15 cellular contexts compared by ENCODE assay signal in the genomic region with DNA sequence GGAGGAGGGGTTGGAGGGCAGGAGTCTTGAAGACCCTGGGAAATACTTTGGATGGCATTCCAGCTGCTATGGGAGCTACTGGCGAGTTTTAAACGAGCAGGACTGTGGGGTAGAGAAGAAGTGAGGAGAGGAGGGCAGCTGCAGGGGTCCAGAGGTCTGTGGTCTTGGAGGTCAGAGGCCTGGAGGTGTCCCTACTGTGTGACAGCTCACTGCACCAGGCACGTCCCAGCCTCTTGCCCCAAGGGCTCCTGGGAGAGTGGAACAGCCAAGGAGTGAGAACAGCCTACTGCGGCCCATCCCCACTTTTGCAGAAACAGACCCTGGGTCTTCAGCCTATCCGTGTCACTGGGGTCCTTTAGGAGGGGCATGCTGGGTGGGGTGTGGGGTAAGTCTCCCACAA. TPM values are rescaled to one million over a fixed set of nuclear protein-coding genes. Genes with fewer than 3 reads are reported as not detected.
DNase-seq lines count a peak whose midpoint lies in the region; ATAC-seq, FAIRE-seq and TF ChIP-seq lines count a peak whose summit lies in the region.
"Had no signal": no experiment of that assay in that cellular context is flagged by ENCODE, and none has a peak within 500 bp of the region (broad histone marks: within the 10 kb centered on the region; RNA-seq: fewer than 3 reads in every experiment).

No MANE protein-coding gene starts in this region.

- TF ChIP-seq EP300 in K562 (IDR thresholded peaks at IDR 0.05; ENCODE audit: low read length): no peak

- H3K4me2 ChIP-seq in BLaER1 (peak overlapping the region; percentile 97), K562 (ENCODE audit: insufficient read depth, low read length) (no peak overlapping the region), neural progenitor cell (no peak overlapping the region)

- DNase-seq in CD4-positive, alpha-beta T cell: no peak
- no peak for DNase-seq in K562 (ENCODE audit: extremely low read depth in 1 of 4, low spot score in 3 of 4)
- DNase-seq in neural progenitor cell (ENCODE audit: low spot score): no peak
- no peak for DNase-seq in GM10266 (ENCODE audit: extremely low spot score)
- DNase-seq in activated naive CD8-positive, alpha-beta T cell treated with anti-CD3 and anti-CD28 coated beads for 36 hours: no peak
- DNase-seq: CD8-positive, alpha-beta memory T cell; COR-L47; DMS 273 treated with DMSO at 0.1 percent for 48 hours; DMS53; DND-41; EL; GOT3; H9 had no signal

- H3K27ac ChIP-seq in BLaER1: no peak overlapping the region
- no peak overlapping the region for H3K27ac ChIP-seq in CD4-positive, alpha-beta T cell (ENCODE audit: low read depth, low read length)
- H3K27ac ChIP-seq in K562 (ENCODE audit: extremely low read depth, low read depth, low read length): no peak overlapping the region
- no peak overlapping the region for H3K27ac ChIP-seq in neural progenitor cell

- H3K4me1 Mint-ChIP-seq in CD4-positive, alpha-beta T cell (ENCODE audit: low read depth): peaks cover 20% of the 10 kb centered on the region
- H3K4me1 Mint-ChIP-seq in neural progenitor cell: peaks cover 16% of the 10 kb centered on the region
- peaks cover 9% of the 10 kb centered on the region for H3K4me1 Mint-ChIP-seq in activated naive CD8-positive, alpha-beta T cell treated with anti-CD3 and anti-CD28 coated beads for 36 hours

- intact Hi-C loops in CD4-positive, alpha-beta T cell (cut with DNase I, micrococcal nuclease): loop anchor here (5.0 to 10.0 kb wide), 2 partner anchors 64 to 67 kb away; no protein-coding TSS in a partner anchor
- intact Hi-C loops in K562 (cut with micrococcal nuclease): no loop called here

- H3K4me3 ChIP-seq in BLaER1: no peak overlapping the region
- no peak overlapping the region for H3K4me3 ChIP-seq in K562
- H3K4me3 ChIP-seq in neural progenitor cell: no peak overlapping the region

- no peak overlapping the region for H3K4me3 Mint-ChIP-seq in CD4-positive, alpha-beta T cell
- H3K4me3 Mint-ChIP-seq in neural progenitor cell: peak overlapping the region; percentile 4
- H3K4me3 Mint-ChIP-seq in activated naive CD8-positive, alpha-beta T cell treated with anti-CD3 and anti-CD28 coated beads for 36 hours: no peak overlapping the region
- H3K4me3 Mint-ChIP-seq: H9 had no signal

- no peak for FAIRE-seq in K562 (lab: Jason Lieb, UNC)

- CTCF ChIA-PET in CD4-positive, alpha-beta T cell (lab: Charles Lee): no interaction called here
- CTCF ChIA-PET in K562 (lab: Yijun Ruan, JAX; ENCODE audit: low intra/inter-chr PET ratio): no interaction called here

- H3K79me2 ChIP-seq in K562 (ENCODE audit: control insufficient read depth, insufficient read depth, low read length) (peaks cover 8% of the 10 kb centered on the region; the same call in 2 of the 3 replicates), neural progenitor cell (ENCODE audit: low read depth) (no peaks in the 10 kb centered on the region)

- no TSS peak for BruUV-seq in K562 (replicated peaks; lab: Mats Ljungman, UMichigan)

- H2AFZ ChIP-seq in K562 (ENCODE audit: low read depth, low read length) (no peak overlapping the region), neural progenitor cell (replicated peaks) (no peak overlapping the region)

- H3K27me3 Mint-ChIP-seq in CD4-positive, alpha-beta T cell: peaks cover 5% of the 10 kb centered on the region
- peaks cover 29% of the 10 kb centered on the region for H3K27me3 Mint-ChIP-seq in neural progenitor cell (ENCODE audit: insufficient read depth, low read depth)
- peaks cover 13% of the 10 kb centered on the region for H3K27me3 Mint-ChIP-seq in activated naive CD8-positive, alpha-beta T cell treated with anti-CD3 and anti-CD28 coated beads for 36 hours

- no peaks in the 10 kb centered on the region for H3K27me3 ChIP-seq in BLaER1
- no peaks in the 10 kb centered on the region for H3K27me3 ChIP-seq in CD4-positive, alpha-beta T cell (ENCODE audit: control insufficient read depth, insufficient read depth, low read length)
- no peaks in the 10 kb centered on the region for H3K27me3 ChIP-seq in K562 (ENCODE audit: control insufficient read depth in 2 of 2, insufficient read depth in 2 of 2, low read length in 2 of 2)
- H3K27me3 ChIP-seq in neural progenitor cell: peaks cover 51% of the 10 kb centered on the region

- POLR2A ChIA-PET in CD4-positive, alpha-beta T cell (lab: Charles Lee): interaction anchor here (1.4 to 11.6 kb wide), 2 partner anchors 13 to 50 kb away, joined by 3 to 178 read pairs; no protein-coding TSS in a partner anchor
- POLR2A ChIA-PET in K562 (lab: Yijun Ruan, JAX): interaction anchor here (1.4 to 1.7 kb wide), 5 partner anchors 9 to 34 kb away, joined by 3 to 6 read pairs (median 3); no protein-coding TSS in a partner anchor

- no peak for TF ChIP-seq POLR2A in K562 (conservative IDR thresholded peaks at IDR 0.05)

- H3K9ac ChIP-seq in BLaER1: no peak overlapping the region
- no peak overlapping the region for H3K9ac ChIP-seq in K562 (ENCODE audit: insufficient read depth in 1 of 2, low read depth in 2 of 2, low read length in 2 of 2)
- H3K9ac ChIP-seq in neural progenitor cell: no peak overlapping the region

- TF ChIP-seq RAD21 in K562 (CRISPR knock-in tag; conservative IDR thresholded peaks at IDR 0.05 in 1 of 2, IDR thresholded peaks at IDR 0.05 in 1 of 2): no peak

- H3K27ac Mint-ChIP-seq in CD4-positive, alpha-beta T cell: peak overlapping the region; percentile 16
- no peak overlapping the region for H3K27ac Mint-ChIP-seq in neural progenitor cell
- no peak overlapping the region for H3K27ac Mint-ChIP-seq in activated naive CD8-positive, alpha-beta T cell treated with anti-CD3 and anti-CD28 coated beads for 36 hours
- H3K27ac Mint-ChIP-seq: H9 had no signal

- H4K20me1 ChIP-seq in BLaER1 (0 out of 2 replicates have a peak, but pooled peaks cover 17% of the 10 kb centered on the region), K562 (replicated peaks; ENCODE audit: control insufficient read depth, insufficient read depth, low read length) (peaks cover 4% of the 10 kb centered on the region; the same call in 1 of the 2 replicates), neural progenitor cell (ENCODE audit: low read depth) (peaks cover 3% of the 10 kb centered on the region)

- H3K4me1 ChIP-seq in BLaER1 (peaks cover 33% of the 10 kb centered on the region), K562 (replicated peaks in 1 of 2; ENCODE audit: control insufficient read depth in 2 of 2, insufficient read depth in 2 of 2, low read length in 2 of 2) (peaks cover 15 to 27% of the 10 kb centered on the region in 2 experiments; a peak in 4 of 5 replicates), neural progenitor cell (peaks cover 5% of the 10 kb centered on the region)

- WGBS in K562 (ENCODE audit: insufficient coverage, low coverage, missing lambda C conversion rate): 55% methylated on average over 5 of the region's 5 CpGs

- H3K36me3 Mint-ChIP-seq in CD4-positive, alpha-beta T cell (ENCODE audit: low read depth): peaks cover 11% of the 10 kb centered on the region
- no peaks in the 10 kb centered on the region for H3K36me3 Mint-ChIP-seq in neural progenitor cell
- H3K36me3 Mint-ChIP-seq in activated naive CD8-positive, alpha-beta T cell treated with anti-CD3 and anti-CD28 coated beads for 36 hours: no peaks in the 10 kb centered on the region

- in situ Hi-C loops in K562 (cut with MboI): no loop called here

- TF ChIP-seq CTCF in CD4-positive, alpha-beta T cell (IDR thresholded peaks at IDR 0.05): no peak
- TF ChIP-seq CTCF in K562 (IDR thresholded peaks at IDR 0.05 in 2 of 3, conservative IDR thresholded peaks at IDR 0.05 in 1 of 3; ENCODE audit: insufficient read depth in 2 of 3, low read depth in 1 of 3, low read length in 3 of 3) (no peak), neural progenitor cell (IDR thresholded peaks at IDR 0.05) (no peak), GM10266 (IDR thresholded peaks at IDR 0.05; ENCODE audit: control insufficient read depth, insufficient read depth, low read depth, missing control alignments) (no peak)

- peaks cover 33% of the 10 kb centered on the region for H3F3A ChIP-seq in neural progenitor cell (ENCODE audit: low read depth)

- no peaks in the 10 kb centered on the region for H3K36me3 ChIP-seq in BLaER1
- no peaks in the 10 kb centered on the region for H3K36me3 ChIP-seq in K562 (ENCODE audit: control insufficient read depth, insufficient read depth, low read length)
- no peaks in the 10 kb centered on the region for H3K36me3 ChIP-seq in neural progenitor cell

- peaks cover 4% of the 10 kb centered on the region for H3K9me1 ChIP-seq in K562 (ENCODE audit: control insufficient read depth, insufficient read depth, low read length)

- ATAC-seq in CD4-positive, alpha-beta T cell (ENCODE audit: poor library complexity): no peak
- ATAC-seq in K562: no peak
- no peak for ATAC-seq in GM18870 (IDR thresholded peaks at IDR 0.05; ENCODE audit: unreplicated experiment)

- H3K9me3 ChIP-seq in BLaER1 (no peaks in the 10 kb centered on the region), K562 (replicated peaks; ENCODE audit: control insufficient read depth, insufficient read depth, low read depth, low read length) (no peaks in the 10 kb centered on the region), neural progenitor cell (ENCODE audit: low read depth) (no peaks in the 10 kb centered on the region)
- no peaks in the 10 kb centered on the region for H3K9me3 ChIP-seq in CD4-positive, alpha-beta T cell (ENCODE audit: control insufficient read depth, low read length)

- no peaks in the 10 kb centered on the region for H3K9me3 Mint-ChIP-seq in CD4-positive, alpha-beta T cell
- H3K9me3 Mint-ChIP-seq in neural progenitor cell: peaks cover 2% of the 10 kb centered on the region
- H3K9me3 Mint-ChIP-seq in activated naive CD8-positive, alpha-beta T cell treated with anti-CD3 and anti-CD28 coated beads for 36 hours: no peaks in the 10 kb centered on the region
- H3K9me3 Mint-ChIP-seq: CD8-positive, alpha-beta memory T cell; H9 had no signal

RNA-seq across cellular contexts. Expression of a gene that starts 2.9 kb away (rescaled TPM):
- total RNA-seq in CD4-positive, alpha-beta T cell: 10 to 100 TPM; 53.1 to 55.6 TPM
- total RNA-seq in K562 (2011; cell fraction: chromatin; rRNA removed; ENCODE audit: low replicate concordance): 83.7 and 101 TPM in 2 replicates
- total RNA-seq in K562 (2011; cell fraction: nucleolus; rRNA removed): 37.2 and 38.4 TPM in 2 replicates
- 54.0 and 63.1 TPM in 2 replicates for total RNA-seq in K562 (2011; cell fraction: nucleoplasm; rRNA removed)
- total RNA-seq in K562 (2014; rRNA removed) (14.8 and 17.9 TPM in 2 replicates), K562 (2014; rRNA removed; fragmentation: Illumina TruSeq; extraction: Trizol) (9.7 and 10.6 TPM in 2 replicates), K562 (2015; rRNA removed; fragmentation: Illumina TruSeq; extraction: Trizol) (13.8 and 14.1 TPM in 2 replicates), K562 (2021) (33.2 and 36.2 TPM in 2 replicates), neural progenitor cell (ENCODE audit: low replicate concordance) (11.9 and 25.6 TPM in 2 replicates)
- polyA plus RNA-seq in K562 (2011; rRNA removed) (11.6 and 15.4 TPM in 2 replicates), K562 (2014; fragmentation: Illumina TruSeq; extraction: Trizol) (14.8 and 16.0 TPM in 2 replicates), K562 (2014; fragmentation: Nextera tagmentation; extraction: Ambion mirVana) (1 to 10 TPM; 5.1 to 6.6 TPM), K562 (2014; rRNA removed) (13.6 and 15.9 TPM in 2 replicates)
- polyA plus RNA-seq in K562 (2011; cell fraction: cytosol; rRNA removed): 9.9 and 14.8 TPM in 2 replicates
- polyA plus RNA-seq in K562 (2011; cell fraction: nucleus; rRNA removed): 42.8 and 74.6 TPM in 2 replicates
- 15.9 and 17.9 TPM in 2 replicates for polyA plus RNA-seq in K562 (2012)
- polyA minus RNA-seq in K562 (2011; rRNA and poly(A)+ RNA removed): 10.1 and 11.5 TPM in 2 replicates
- 15.5 and 25.2 TPM in 2 replicates for polyA minus RNA-seq in K562 (2011; cell fraction: cytosol; rRNA and poly(A)+ RNA removed)
- polyA minus RNA-seq in K562 (2011; cell fraction: nucleus; rRNA and poly(A)+ RNA removed): 17.2 and 19.1 TPM in 2 replicates
- 10 to 100 TPM; 15.9 TPM for total RNA-seq in activated naive CD8-positive, alpha-beta T cell treated with anti-CD3 and anti-CD28 coated beads for 36 hours
